ENCODE assay signal across 1 cellular context in the genomic region with DNA sequence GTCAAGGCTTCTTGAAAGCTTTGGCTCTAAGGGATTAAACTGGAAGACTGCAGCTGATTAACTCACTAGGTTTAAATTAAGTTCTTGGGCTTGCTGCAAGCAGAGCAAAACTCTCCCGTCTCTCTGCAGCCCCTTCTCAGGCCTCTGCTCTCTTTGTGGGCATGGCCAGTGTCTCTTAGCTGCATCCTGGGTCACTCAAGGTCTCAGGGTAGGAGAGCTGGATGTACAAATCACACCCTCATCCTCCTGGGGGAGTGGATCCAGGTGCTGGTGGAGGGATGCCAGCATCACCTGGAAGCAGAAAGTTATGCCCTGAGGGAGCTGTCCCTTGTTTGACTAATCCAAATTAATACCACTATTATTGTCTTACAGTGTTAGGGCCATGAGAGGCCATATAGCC.
TF ChIP-seq lines count a peak whose summit lies in the region.

No MANE protein-coding gene starts in this region.

TF ChIP-seq in HCT116, 20 proteins besides CTCF, POLR2A, EP300 and RAD21 (continued from another document):
- TF ChIP-seq, protein P1, sequence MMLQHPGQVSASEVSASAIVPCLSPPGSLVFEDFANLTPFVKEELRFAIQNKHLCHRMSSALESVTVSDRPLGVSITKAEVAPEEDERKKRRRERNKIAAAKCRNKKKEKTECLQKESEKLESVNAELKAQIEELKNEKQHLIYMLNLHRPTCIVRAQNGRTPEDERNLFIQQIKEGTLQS (IDR thresholded peaks at IDR 0.05): no peak
- TF ChIP-seq JUND (IDR thresholded peaks at IDR 0.05) (no peak), ZFX (IDR thresholded peaks at IDR 0.05) (no peak)
TF ChIP-seq in HCT116: peak in this region for 0.
